In the genomic region with DNA sequence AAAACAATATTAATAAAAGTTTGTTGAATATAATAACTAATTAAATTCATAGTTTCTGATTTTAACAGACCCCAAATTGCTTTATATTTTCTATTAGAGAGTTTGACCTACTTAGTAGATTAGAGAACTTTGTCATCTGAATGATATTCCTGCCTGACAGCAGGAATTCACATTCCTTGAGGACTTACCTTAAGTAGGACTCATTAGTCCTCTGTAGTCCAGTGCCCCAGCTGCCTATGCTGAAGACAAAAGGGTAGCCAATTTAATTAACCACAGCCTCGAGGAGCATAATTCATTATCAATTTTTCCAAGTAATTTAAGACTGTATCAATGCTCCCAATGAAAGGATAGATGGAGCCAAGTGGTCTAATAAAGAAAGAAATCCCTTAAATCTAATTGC, we compare ENCODE assay signal across 1 cellular context.
TF ChIP-seq lines count a peak whose summit lies in the region.

No MANE protein-coding gene starts in this region.

TF ChIP-seq in GM23338, 12 proteins besides CTCF, POLR2A, EP300 and RAD21 (continued from another document):
- TF ChIP-seq, protein P1, sequence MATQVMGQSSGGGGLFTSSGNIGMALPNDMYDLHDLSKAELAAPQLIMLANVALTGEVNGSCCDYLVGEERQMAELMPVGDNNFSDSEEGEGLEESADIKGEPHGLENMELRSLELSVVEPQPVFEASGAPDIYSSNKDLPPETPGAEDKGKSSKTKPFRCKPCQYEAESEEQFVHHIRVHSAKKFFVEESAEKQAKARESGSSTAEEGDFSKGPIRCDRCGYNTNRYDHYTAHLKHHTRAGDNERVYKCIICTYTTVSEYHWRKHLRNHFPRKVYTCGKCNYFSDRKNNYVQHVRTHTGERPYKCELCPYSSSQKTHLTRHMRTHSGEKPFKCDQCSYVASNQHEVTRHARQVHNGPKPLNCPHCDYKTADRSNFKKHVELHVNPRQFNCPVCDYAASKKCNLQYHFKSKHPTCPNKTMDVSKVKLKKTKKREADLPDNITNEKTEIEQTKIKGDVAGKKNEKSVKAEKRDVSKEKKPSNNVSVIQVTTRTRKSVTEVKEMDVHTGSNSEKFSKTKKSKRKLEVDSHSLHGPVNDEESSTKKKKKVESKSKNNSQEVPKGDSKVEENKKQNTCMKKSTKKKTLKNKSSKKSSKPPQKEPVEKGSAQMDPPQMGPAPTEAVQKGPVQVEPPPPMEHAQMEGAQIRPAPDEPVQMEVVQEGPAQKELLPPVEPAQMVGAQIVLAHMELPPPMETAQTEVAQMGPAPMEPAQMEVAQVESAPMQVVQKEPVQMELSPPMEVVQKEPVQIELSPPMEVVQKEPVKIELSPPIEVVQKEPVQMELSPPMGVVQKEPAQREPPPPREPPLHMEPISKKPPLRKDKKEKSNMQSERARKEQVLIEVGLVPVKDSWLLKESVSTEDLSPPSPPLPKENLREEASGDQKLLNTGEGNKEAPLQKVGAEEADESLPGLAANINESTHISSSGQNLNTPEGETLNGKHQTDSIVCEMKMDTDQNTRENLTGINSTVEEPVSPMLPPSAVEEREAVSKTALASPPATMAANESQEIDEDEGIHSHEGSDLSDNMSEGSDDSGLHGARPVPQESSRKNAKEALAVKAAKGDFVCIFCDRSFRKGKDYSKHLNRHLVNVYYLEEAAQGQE (IDR thresholded peaks at IDR 0.05; ENCODE audit: unreplicated experiment): no peak
- TF ChIP-seq NANOG (IDR thresholded peaks at IDR 0.05; ENCODE audit: borderline replicate concordance) (no peak), POLR2AphosphoS5 (IDR thresholded peaks at IDR 0.05; ENCODE audit: low read depth) (no peak), STAT1 (IDR thresholded peaks at IDR 0.05; ENCODE audit: unreplicated experiment) (no peak), EZH2phosphoT487 (IDR thresholded peaks at IDR 0.05; ENCODE audit: unreplicated experiment) (no peak), ZNF331 (CRISPR knock-in tag; IDR thresholded peaks at IDR 0.05; ENCODE audit: low read depth) (no peak), JUNB (IDR thresholded peaks at IDR 0.05; ENCODE audit: unreplicated experiment) (no peak)
- TF ChIP-seq, protein P2, sequence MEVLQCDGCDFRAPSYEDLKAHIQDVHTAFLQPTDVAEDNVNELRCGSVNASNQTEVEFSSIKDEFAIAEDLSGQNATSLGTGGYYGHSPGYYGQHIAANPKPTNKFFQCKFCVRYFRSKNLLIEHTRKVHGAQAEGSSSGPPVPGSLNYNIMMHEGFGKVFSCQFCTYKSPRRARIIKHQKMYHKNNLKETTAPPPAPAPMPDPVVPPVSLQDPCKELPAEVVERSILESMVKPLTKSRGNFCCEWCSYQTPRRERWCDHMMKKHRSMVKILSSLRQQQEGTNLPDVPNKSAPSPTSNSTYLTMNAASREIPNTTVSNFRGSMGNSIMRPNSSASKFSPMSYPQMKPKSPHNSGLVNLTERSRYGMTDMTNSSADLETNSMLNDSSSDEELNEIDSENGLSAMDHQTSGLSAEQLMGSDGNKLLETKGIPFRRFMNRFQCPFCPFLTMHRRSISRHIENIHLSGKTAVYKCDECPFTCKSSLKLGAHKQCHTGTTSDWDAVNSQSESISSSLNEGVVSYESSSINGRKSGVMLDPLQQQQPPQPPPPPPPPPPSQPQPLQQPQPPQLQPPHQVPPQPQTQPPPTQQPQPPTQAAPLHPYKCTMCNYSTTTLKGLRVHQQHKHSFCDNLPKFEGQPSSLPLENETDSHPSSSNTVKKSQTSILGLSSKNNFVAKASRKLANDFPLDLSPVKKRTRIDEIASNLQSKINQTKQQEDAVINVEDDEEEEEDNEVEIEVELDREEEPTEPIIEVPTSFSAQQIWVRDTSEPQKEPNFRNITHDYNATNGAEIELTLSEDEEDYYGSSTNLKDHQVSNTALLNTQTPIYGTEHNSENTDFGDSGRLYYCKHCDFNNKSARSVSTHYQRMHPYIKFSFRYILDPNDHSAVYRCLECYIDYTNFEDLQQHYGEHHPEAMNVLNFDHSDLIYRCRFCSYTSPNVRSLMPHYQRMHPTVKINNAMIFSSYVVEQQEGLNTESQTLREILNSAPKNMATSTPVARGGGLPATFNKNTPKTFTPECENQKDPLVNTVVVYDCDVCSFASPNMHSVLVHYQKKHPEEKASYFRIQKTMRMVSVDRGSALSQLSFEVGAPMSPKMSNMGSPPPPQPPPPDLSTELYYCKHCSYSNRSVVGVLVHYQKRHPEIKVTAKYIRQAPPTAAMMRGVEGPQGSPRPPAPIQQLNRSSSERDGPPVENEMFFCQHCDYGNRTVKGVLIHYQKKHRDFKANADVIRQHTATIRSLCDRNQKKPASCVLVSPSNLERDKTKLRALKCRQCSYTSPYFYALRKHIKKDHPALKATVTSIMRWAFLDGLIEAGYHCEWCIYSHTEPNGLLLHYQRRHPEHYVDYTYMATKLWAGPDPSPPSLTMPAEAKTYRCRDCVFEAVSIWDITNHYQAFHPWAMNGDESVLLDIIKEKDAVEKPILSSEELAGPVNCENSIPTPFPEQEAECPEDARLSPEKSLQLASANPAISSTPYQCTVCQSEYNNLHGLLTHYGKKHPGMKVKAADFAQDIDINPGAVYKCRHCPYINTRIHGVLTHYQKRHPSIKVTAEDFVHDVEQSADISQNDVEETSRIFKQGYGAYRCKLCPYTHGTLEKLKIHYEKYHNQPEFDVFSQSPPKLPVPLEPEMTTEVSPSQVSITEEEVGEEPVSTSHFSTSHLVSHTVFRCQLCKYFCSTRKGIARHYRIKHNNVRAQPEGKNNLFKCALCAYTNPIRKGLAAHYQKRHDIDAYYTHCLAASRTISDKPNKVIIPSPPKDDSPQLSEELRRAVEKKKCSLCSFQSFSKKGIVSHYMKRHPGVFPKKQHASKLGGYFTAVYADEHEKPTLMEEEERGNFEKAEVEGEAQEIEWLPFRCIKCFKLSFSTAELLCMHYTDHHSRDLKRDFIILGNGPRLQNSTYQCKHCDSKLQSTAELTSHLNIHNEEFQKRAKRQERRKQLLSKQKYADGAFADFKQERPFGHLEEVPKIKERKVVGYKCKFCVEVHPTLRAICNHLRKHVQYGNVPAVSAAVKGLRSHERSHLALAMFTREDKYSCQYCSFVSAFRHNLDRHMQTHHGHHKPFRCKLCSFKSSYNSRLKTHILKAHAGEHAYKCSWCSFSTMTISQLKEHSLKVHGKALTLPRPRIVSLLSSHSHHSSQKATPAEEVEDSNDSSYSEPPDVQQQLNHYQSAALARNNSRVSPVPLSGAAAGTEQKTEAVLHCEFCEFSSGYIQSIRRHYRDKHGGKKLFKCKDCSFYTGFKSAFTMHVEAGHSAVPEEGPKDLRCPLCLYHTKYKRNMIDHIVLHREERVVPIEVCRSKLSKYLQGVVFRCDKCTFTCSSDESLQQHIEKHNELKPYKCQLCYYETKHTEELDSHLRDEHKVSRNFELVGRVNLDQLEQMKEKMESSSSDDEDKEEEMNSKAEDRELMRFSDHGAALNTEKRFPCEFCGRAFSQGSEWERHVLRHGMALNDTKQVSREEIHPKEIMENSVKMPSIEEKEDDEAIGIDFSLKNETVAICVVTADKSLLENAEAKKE (CRISPR knock-in tag; IDR thresholded peaks at IDR 0.05): no peak
